ENCODE assay signal across 17 cellular contexts in the genomic region with DNA sequence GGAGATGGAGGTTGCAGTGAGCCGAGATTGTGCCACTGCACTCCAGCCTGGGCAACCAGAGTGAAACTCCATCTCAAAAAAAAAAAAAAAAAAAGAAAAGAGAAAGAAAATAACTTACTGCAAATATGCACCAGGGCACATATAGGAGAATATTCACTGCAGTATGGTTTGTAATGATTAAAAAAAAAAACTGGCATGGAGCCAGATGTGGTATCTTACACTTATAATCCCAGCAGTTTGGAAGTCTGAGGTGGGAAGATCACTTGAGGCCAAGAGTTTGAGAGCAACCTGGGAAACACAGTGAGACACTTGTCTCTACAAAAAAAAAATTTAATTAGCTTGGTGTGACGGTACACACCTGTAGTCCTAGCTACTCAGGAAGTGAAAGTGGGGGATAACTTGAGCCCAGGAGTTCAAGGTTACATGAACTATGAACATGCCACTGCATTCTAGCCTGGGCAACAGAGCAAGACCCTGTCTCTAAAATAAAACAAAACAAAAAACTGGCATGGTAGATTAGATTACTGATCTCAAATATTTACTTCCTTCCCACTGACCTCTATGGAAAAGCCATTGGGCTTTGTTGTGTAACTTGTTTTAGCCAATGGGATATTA.
DNase-seq lines count a peak whose midpoint lies in the region; ATAC-seq, FAIRE-seq and TF ChIP-seq lines count a peak whose summit lies in the region.
"Had no signal": no experiment of that assay in that cellular context is flagged by ENCODE, and none has a peak within 500 bp of the region (broad histone marks: within the 10 kb centered on the region; RNA-seq: fewer than 3 reads in every experiment).

No MANE protein-coding gene starts in this region.

- TF ChIP-seq CTCF in VCaP (conservative IDR thresholded peaks at IDR 0.05) (no peak), pancreas (IDR thresholded peaks at IDR 0.05) (no peak)

- no peak overlapping the region for H3K27ac Mint-ChIP-seq in memory B cell

- H3K36me3 ChIP-seq in pancreas, result no peaks in the 10 kb centered on the region

- H3K27me3 Mint-ChIP-seq in memory B cell, result no peaks in the 10 kb centered on the region
- H3K27me3 Mint-ChIP-seq: CD8-positive, alpha-beta memory T cell had no signal

- no peak overlapping the region for H3K4me3 Mint-ChIP-seq in memory B cell
- H3K4me3 Mint-ChIP-seq: CD8-positive, alpha-beta memory T cell had no signal

- H3K27me3 ChIP-seq in pancreas, result no peaks in the 10 kb centered on the region
- H3K27me3 ChIP-seq: BLaER1 had no signal

- H3K9me3 Mint-ChIP-seq in memory B cell, result peaks cover 6% of the 10 kb centered on the region

- WGBS in pancreas, 2 donors, result 94 to 96% methylated on average over 2 of the region's 2 CpGs

- H3K36me3 Mint-ChIP-seq in memory B cell, result peaks cover 39% of the 10 kb centered on the region

- H3K9me3 ChIP-seq in pancreas, result no peaks in the 10 kb centered on the region

- peaks cover 7% of the 10 kb centered on the region for H3K4me1 Mint-ChIP-seq in memory B cell

- no peak overlapping the region for H3K4me3 ChIP-seq in pancreas
- H3K4me3 ChIP-seq: BLaER1 had no signal

- no peaks in the 10 kb centered on the region for H3K4me1 ChIP-seq in pancreas

- DNase-seq in NCI-H82 (lab: John Stamatoyannopoulos, UW) (peak; percentile 5), NCI-H82 treated with DMSO at 0.1 percent for 48 hours (lab: John Stamatoyannopoulos, UW; ENCODE audit: unreplicated experiment) (no peak), memory B cell (ENCODE audit: low spot score in 2 of 2) (no peak), DMS 273 (lab: John Stamatoyannopoulos, UW; ENCODE audit: unreplicated experiment) (no peak), pancreas (no peak)
- DNase-seq: 8988T; AML-193; CD8-positive, alpha-beta memory T cell; DMS 273 treated with DMSO at 0.1 percent for 48 hours; DMS79 treated with DMSO at 0.1 percent for 48 hours; EL; GF-D8; KG1 had no signal

- intact Hi-C loops in pancreas (cut with DNase I), result no loop called here

- H3K27ac ChIP-seq in VCaP (peak overlapping the region; percentile 17; the same call in 1 of the 2 replicates), pancreas (no peak overlapping the region)
- H3K27ac ChIP-seq: BLaER1 had no signal

- peak; percentile 53 for ATAC-seq in memory B cell (ENCODE audit: low read depth)
- no peak for ATAC-seq in HG03139 (IDR thresholded peaks at IDR 0.05; ENCODE audit: unreplicated experiment)
- no peak for ATAC-seq in pancreas
- ATAC-seq: HCT116 had no signal

- no peak for FAIRE-seq in pancreas (lab: Jason Lieb, UNC)
